ENCODE assay signal across 8 cellular contexts in genomic region chr22:19448739-19449421, GRCh38. TPM values are rescaled to one million over a fixed set of nuclear protein-coding genes. Genes with fewer than 3 reads are reported as not detected.
DNase-seq lines count a peak whose midpoint lies in the region; ATAC-seq and TF ChIP-seq lines count a peak whose summit lies in the region.

No MANE protein-coding gene starts in this region.

- no peaks in the 10 kb centered on the region for H3K9me2 ChIP-seq in MM.1S (replicated peaks; ENCODE audit: insufficient read depth, low read length)

- peak overlapping the region; percentile 76 to 97 (median 94) for H3K27ac Mint-ChIP-seq in brain

- peak overlapping the region; percentile 91 to 94 (median 93) for H3K4me3 Mint-ChIP-seq in brain

- no peaks in the 10 kb centered on the region for H4K20me1 ChIP-seq in MM.1S (ENCODE audit: insufficient read depth, low read length)

- peaks cover 30% of the 10 kb centered on the region for H3K36me3 Mint-ChIP-seq in brain

- H3K4me2 ChIP-seq in MM.1S (ENCODE audit: low read depth, low read length), result peak overlapping the region; percentile 84; the same call in 1 of the 2 replicates

- H3K9ac ChIP-seq in MM.1S (ENCODE audit: low read length), result peak overlapping the region; percentile 78; the same call in 1 of the 2 replicates

- no peak overlapping the region for H2AFZ ChIP-seq in MM.1S (ENCODE audit: low read length)

- peaks cover 48% of the 10 kb centered on the region for H3K79me2 ChIP-seq in MM.1S (ENCODE audit: low read length)

- H3K9me3 ChIP-seq in MM.1S (replicated peaks; ENCODE audit: insufficient read depth, low read length) (no peaks in the 10 kb centered on the region), tibial artery (no peaks in the 10 kb centered on the region)

- H3K27me3 ChIP-seq in MM.1S (replicated peaks; ENCODE audit: insufficient read depth, low read length) (no peaks in the 10 kb centered on the region), tibial artery (no peaks in the 10 kb centered on the region)

- H3K36me3 ChIP-seq in MM.1S (replicated peaks; ENCODE audit: insufficient read depth, low read length) (0 out of 2 replicates have a peak, but pooled peaks cover under 1% of the 10 kb centered on the region), tibial artery (peaks cover 17 to 44% (median 24%) of the 10 kb centered on the region in 3 donors)

- intact Hi-C loops in tibial artery (cut with DNase I; ENCODE audit: low total_unique reads), result no loop called here

- no peak for DNase-seq in activated CD4-positive, CD25-positive, alpha-beta regulatory T cell (lab: John Stamatoyannopoulos, UW)
- DNase-seq in MM.1S (peak; percentile 63), HUDEP-2 (lab: John Stamatoyannopoulos, UW; ENCODE audit: unreplicated experiment in 76 of 76) (no peak), tibial artery (no peak)
- DNase-seq in stimulated activated CD4-positive, alpha-beta T cell treated with anti-CD3 and anti-CD28 coated beads, Interleukin-2, amount 100 ng/mL, for 48 hours, result peak; percentile 46 to 52

- H3K4me1 ChIP-seq in MM.1S (ENCODE audit: low read length), result peaks cover 16% of the 10 kb centered on the region
- peaks cover 0 to 37% (median 17%) of the 10 kb centered on the region in 4 donors for H3K4me1 ChIP-seq in tibial artery

- no peak for TF ChIP-seq CTCF in MM.1S (IDR thresholded peaks at IDR 0.05; ENCODE audit: low read length)
- no peak for TF ChIP-seq CTCF in brain (conservative IDR thresholded peaks at IDR 0.05)
- TF ChIP-seq CTCF in tibial artery (IDR thresholded peaks at IDR 0.05), result no peak

- H3K27ac ChIP-seq in MM.1S (ENCODE audit: low read length) (peak overlapping the region; percentile 75; the same call in 1 of the 2 replicates), tibial artery (no peak overlapping the region)

- peak overlapping the region; percentile 88 for H3K4me3 ChIP-seq in MM.1S (ENCODE audit: low read length)
- no peak overlapping the region for H3K4me3 ChIP-seq in tibial artery

- peak; percentile 62 to 72 for ATAC-seq in activated CD4-positive, CD25-positive, alpha-beta regulatory T cell treated with anti-CD3 and anti-CD28 coated beads, Interleukin-2, amount 50 U/mL, for 24 hours
- no peak for ATAC-seq in GM19023 (IDR thresholded peaks at IDR 0.05; ENCODE audit: unreplicated experiment)

- H3K4me1 Mint-ChIP-seq in brain, result peaks cover 48% of the 10 kb centered on the region

- peaks cover 28% of the 10 kb centered on the region for H3F3A ChIP-seq in MM.1S (ENCODE audit: insufficient read depth, low read length)

- no peaks in the 10 kb centered on the region for H3K9me3 Mint-ChIP-seq in brain

- no peaks in the 10 kb centered on the region for H3K27me3 Mint-ChIP-seq in brain

RNA-seq across cellular contexts. Expression of gene C22orf39, which starts 1.4 kb away (rescaled TPM):
- polyA plus RNA-seq in brain (ENCODE audit: insufficient read depth, low read depth, low replicate concordance), result 60.8 TPM

RNA-seq across cellular contexts. Expression of gene MRPL40, which starts 16.5 kb away (rescaled TPM):
- 25.4 TPM for polyA plus RNA-seq in brain (ENCODE audit: insufficient read depth, low read depth, low replicate concordance)

RNA-seq across cellular contexts. Expression of gene HIRA, which starts 17.3 kb away (rescaled TPM):
- polyA plus RNA-seq in brain (ENCODE audit: insufficient read depth, low read depth, low replicate concordance), result 25.7 TPM

RNA-seq across cellular contexts. Expression of gene UFD1, which starts 30.1 kb away (rescaled TPM):
- polyA plus RNA-seq in brain (ENCODE audit: insufficient read depth, low read depth, low replicate concordance), result 81.0 TPM

RNA-seq across cellular contexts. Expression of gene CDC45, which starts 30.8 kb away (rescaled TPM):
- 21.5 TPM for polyA plus RNA-seq in brain (ENCODE audit: insufficient read depth, low read depth, low replicate concordance)

Comparison
In these comparisons a context has a peak if more than half of its experiments do, and no peak if none do; other contexts are left out.
1. DNase-seq: peak in MM.1S (single experiment) and stimulated activated CD4-positive, alpha-beta T cell treated with anti-CD3 and anti-CD28 coated beads, Interleukin-2, amount 100 ng/mL, for 48 hours (2 of 2); none in activated CD4-positive, CD25-positive, alpha-beta regulatory T cell (0 of 4), HUDEP-2 (0 of 76) and tibial artery (0 of 2).